Comparison of ENCODE assay signal across 8 cellular contexts in genomic region chr15:48800811-48801460, GRCh38. TPM values are rescaled to one million over a fixed set of nuclear protein-coding genes. Genes with fewer than 3 reads are reported as not detected.
DNase-seq lines count a peak whose midpoint lies in the region; ATAC-seq and TF ChIP-seq lines count a peak whose summit lies in the region.

No MANE protein-coding gene starts in this region.

- ATAC-seq in HG03460 (IDR thresholded peaks at IDR 0.05; ENCODE audit: unreplicated experiment) (no peak), GM18867 (IDR thresholded peaks at IDR 0.05; ENCODE audit: unreplicated experiment) (no peak)

- no peaks in the 10 kb centered on the region for H3K4me1 Mint-ChIP-seq in endothelial cell (ENCODE audit: unreplicated experiment)

- no peak overlapping the region for H3K4me3 Mint-ChIP-seq in endothelial cell (ENCODE audit: unreplicated experiment)

- no peak overlapping the region for H3K27ac ChIP-seq in coronary artery

- H3K27ac Mint-ChIP-seq in endothelial cell (ENCODE audit: unreplicated experiment) = no peak overlapping the region

- no peak overlapping the region for H3K4me3 ChIP-seq in coronary artery

- no peaks in the 10 kb centered on the region for H3K36me3 Mint-ChIP-seq in endothelial cell (ENCODE audit: low read depth, unreplicated experiment)

- no peaks in the 10 kb centered on the region for H3K9me3 Mint-ChIP-seq in endothelial cell (ENCODE audit: unreplicated experiment)

- DNase-seq in GM10266 (ENCODE audit: extremely low spot score) (no peak), NCI-H226 (peak; percentile 6), endothelial cell (ENCODE audit: low spot score) (no peak), pons (ENCODE audit: low spot score) (peak; percentile 81), NCI-H2081 treated with DMSO at 0.1 percent for 48 hours (lab: John Stamatoyannopoulos, UW) (no peak), coronary artery (ENCODE audit: low spot score) (no peak)

- TF ChIP-seq CTCF in GM10266 (IDR thresholded peaks at IDR 0.05; ENCODE audit: control insufficient read depth, insufficient read depth, low read depth, missing control alignments) (peak; percentile 47), endothelial cell (IDR thresholded peaks at IDR 0.05; ENCODE audit: unreplicated experiment) (peak; percentile 57), coronary artery (IDR thresholded peaks at IDR 0.05) (no peak)

- no peaks in the 10 kb centered on the region for H3K27me3 Mint-ChIP-seq in endothelial cell (ENCODE audit: unreplicated experiment)

RNA-seq across cellular contexts. Expression of gene CEP152, which starts 9.9 kb away (rescaled TPM):
- total RNA-seq in endothelial cell (ENCODE audit: unreplicated experiment) = 4.7 TPM

Comparison
In these comparisons a context has a peak if more than half of its experiments do, and no peak if none do; other contexts are left out.
1. DNase-seq: peak in NCI-H226 (single experiment) and pons (single experiment); none in GM10266 (single experiment), endothelial cell (single experiment), NCI-H2081 treated with DMSO at 0.1 percent for 48 hours (single experiment) and coronary artery (single experiment).